Comparison of ENCODE assay signal across 24 cellular contexts in the genomic region with DNA sequence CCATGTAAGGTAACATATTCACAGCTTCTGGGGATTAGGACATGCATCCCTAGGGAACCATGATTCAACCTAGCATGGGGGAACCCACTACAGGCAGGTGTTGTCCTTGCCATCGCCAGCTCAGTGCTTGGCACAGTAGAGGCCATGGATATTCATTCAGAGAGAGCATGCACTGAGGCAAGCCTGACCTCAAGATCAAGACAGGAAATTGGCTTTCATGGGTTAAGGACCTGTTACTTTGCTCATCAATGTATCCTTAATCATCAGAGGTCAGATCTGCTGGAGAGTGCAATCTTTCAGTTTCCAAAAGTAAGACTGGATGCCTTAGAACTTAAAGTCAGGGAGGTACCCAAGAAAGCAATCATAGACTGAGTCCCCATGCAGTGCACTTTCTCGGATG.
DNase-seq lines count a peak whose midpoint lies in the region; ATAC-seq lines count a peak whose summit lies in the region.
"Had no signal": no experiment of that assay in that cellular context is flagged by ENCODE, and none has a peak within 500 bp of the region (broad histone marks: within the 10 kb centered on the region; RNA-seq: fewer than 3 reads in every experiment).

No MANE protein-coding gene starts in this region.

- peaks cover 0 to 3% of the 10 kb centered on the region in 2 donors for H3K36me3 Mint-ChIP-seq in activated T-cell treated with anti-CD3 and anti-CD28 coated beads, Interleukin-2, amount 50 U/mL, for 72 hours (ENCODE audit: insufficient read depth in 2 of 2)
- H3K36me3 Mint-ChIP-seq in activated naive CD8-positive, alpha-beta T cell = no peaks in the 10 kb centered on the region
- H3K36me3 Mint-ChIP-seq in activated naive CD8-positive, alpha-beta T cell treated with anti-CD3 and anti-CD28 coated beads for 36 hours = no peaks in the 10 kb centered on the region
- H3K36me3 Mint-ChIP-seq in activated T-helper 17 cell treated with anti-CD3 and anti-CD28 coated beads, Interleukin-2, amount 50 U/mL, for 72 hours (ENCODE audit: low read depth) = no peaks in the 10 kb centered on the region
- no peaks in the 10 kb centered on the region for H3K36me3 Mint-ChIP-seq in activated naive CD8-positive, alpha-beta T cell treated with anti-CD3 and anti-CD28 coated beads, Interleukin-2, amount 50 U/mL, for 24 hours (ENCODE audit: low read depth)
- H3K36me3 Mint-ChIP-seq: CD14-positive monocyte; CD4-positive, alpha-beta memory T cell; CD4-positive, CD25-positive, alpha-beta regulatory T cell had no signal

- peaks cover 82% of the 10 kb centered on the region for H3K27me3 Mint-ChIP-seq in activated T-cell treated with anti-CD3 and anti-CD28 coated beads, Interleukin-2, amount 50 U/mL, for 72 hours (ENCODE audit: low read depth)
- H3K27me3 Mint-ChIP-seq in activated naive CD8-positive, alpha-beta T cell = peaks cover 18% of the 10 kb centered on the region
- H3K27me3 Mint-ChIP-seq in activated naive CD8-positive, alpha-beta T cell treated with anti-CD3 and anti-CD28 coated beads for 36 hours = peaks cover 38% of the 10 kb centered on the region
- peaks cover 25% of the 10 kb centered on the region for H3K27me3 Mint-ChIP-seq in activated T-helper 17 cell treated with anti-CD3 and anti-CD28 coated beads, Interleukin-2, amount 50 U/mL, for 72 hours
- peaks cover 31% of the 10 kb centered on the region for H3K27me3 Mint-ChIP-seq in activated naive CD8-positive, alpha-beta T cell treated with anti-CD3 and anti-CD28 coated beads, Interleukin-2, amount 50 U/mL, for 24 hours

- peaks cover 6% of the 10 kb centered on the region for H3K4me1 Mint-ChIP-seq in activated T-cell treated with anti-CD3 and anti-CD28 coated beads, Interleukin-2, amount 50 U/mL, for 72 hours (ENCODE audit: low read depth)
- H3K4me1 Mint-ChIP-seq in activated naive CD8-positive, alpha-beta T cell (ENCODE audit: low read depth) = no peaks in the 10 kb centered on the region
- H3K4me1 Mint-ChIP-seq in activated naive CD8-positive, alpha-beta T cell treated with anti-CD3 and anti-CD28 coated beads for 36 hours = no peaks in the 10 kb centered on the region
- H3K4me1 Mint-ChIP-seq in activated T-helper 17 cell treated with anti-CD3 and anti-CD28 coated beads, Interleukin-2, amount 50 U/mL, for 72 hours = no peaks in the 10 kb centered on the region
- H3K4me1 Mint-ChIP-seq in activated naive CD8-positive, alpha-beta T cell treated with anti-CD3 and anti-CD28 coated beads, Interleukin-2, amount 50 U/mL, for 24 hours = no peaks in the 10 kb centered on the region
- H3K4me1 Mint-ChIP-seq: CD14-positive monocyte; CD4-positive, alpha-beta memory T cell; CD4-positive, CD25-positive, alpha-beta regulatory T cell; CD8-positive, alpha-beta memory T cell had no signal

- H3K9me3 Mint-ChIP-seq in activated T-cell treated with anti-CD3 and anti-CD28 coated beads, Interleukin-2, amount 50 U/mL, for 72 hours = peaks cover 3 to 4% of the 10 kb centered on the region in 2 donors
- H3K9me3 Mint-ChIP-seq in activated naive CD8-positive, alpha-beta T cell (ENCODE audit: low read depth) = no peaks in the 10 kb centered on the region
- H3K9me3 Mint-ChIP-seq in activated naive CD8-positive, alpha-beta T cell treated with anti-CD3 and anti-CD28 coated beads for 36 hours = no peaks in the 10 kb centered on the region
- H3K9me3 Mint-ChIP-seq in activated T-helper 17 cell treated with anti-CD3 and anti-CD28 coated beads, Interleukin-2, amount 50 U/mL, for 72 hours = no peaks in the 10 kb centered on the region
- H3K9me3 Mint-ChIP-seq in activated naive CD8-positive, alpha-beta T cell treated with anti-CD3 and anti-CD28 coated beads, Interleukin-2, amount 50 U/mL, for 24 hours = no peaks in the 10 kb centered on the region

- H3K27ac Mint-ChIP-seq in activated T-cell treated with anti-CD3 and anti-CD28 coated beads, Interleukin-2, amount 50 U/mL, for 72 hours = no peak overlapping the region
- H3K27ac Mint-ChIP-seq in activated naive CD8-positive, alpha-beta T cell = peak overlapping the region; percentile 67
- no peak overlapping the region for H3K27ac Mint-ChIP-seq in activated naive CD8-positive, alpha-beta T cell treated with anti-CD3 and anti-CD28 coated beads for 36 hours
- no peak overlapping the region for H3K27ac Mint-ChIP-seq in activated T-helper 17 cell treated with anti-CD3 and anti-CD28 coated beads, Interleukin-2, amount 50 U/mL, for 72 hours
- H3K27ac Mint-ChIP-seq in activated naive CD8-positive, alpha-beta T cell treated with anti-CD3 and anti-CD28 coated beads, Interleukin-2, amount 50 U/mL, for 24 hours = no peak overlapping the region
- H3K27ac Mint-ChIP-seq: CD14-positive monocyte; CD4-positive, alpha-beta memory T cell; CD4-positive, CD25-positive, alpha-beta regulatory T cell; CD8-positive, alpha-beta memory T cell had no signal

- no peak overlapping the region for H3K4me3 Mint-ChIP-seq in activated T-cell treated with anti-CD3 and anti-CD28 coated beads, Interleukin-2, amount 50 U/mL, for 72 hours
- no peak overlapping the region for H3K4me3 Mint-ChIP-seq in activated naive CD8-positive, alpha-beta T cell
- H3K4me3 Mint-ChIP-seq in activated naive CD8-positive, alpha-beta T cell treated with anti-CD3 and anti-CD28 coated beads for 36 hours = no peak overlapping the region
- H3K4me3 Mint-ChIP-seq in activated T-helper 17 cell treated with anti-CD3 and anti-CD28 coated beads, Interleukin-2, amount 50 U/mL, for 72 hours = no peak overlapping the region
- H3K4me3 Mint-ChIP-seq in activated naive CD8-positive, alpha-beta T cell treated with anti-CD3 and anti-CD28 coated beads, Interleukin-2, amount 50 U/mL, for 24 hours = no peak overlapping the region
- H3K4me3 Mint-ChIP-seq: CD14-positive monocyte; CD4-positive, alpha-beta memory T cell; CD4-positive, CD25-positive, alpha-beta regulatory T cell; CD8-positive, alpha-beta memory T cell had no signal

- peak; percentile 29 to 48 for ATAC-seq in activated T-cell treated with anti-CD3 and anti-CD28 coated beads, Interleukin-2, amount 50 U/mL, for 72 hours (replicated peaks in 1 of 2)
- peak; percentile 53 for ATAC-seq in activated T-helper 17 cell treated with anti-CD3 and anti-CD28 coated beads, Interleukin-2, amount 50 U/mL, for 72 hours (replicated peaks)
- ATAC-seq in activated naive CD8-positive, alpha-beta T cell treated with anti-CD3 and anti-CD28 coated beads, Interleukin-2, amount 50 U/mL, for 24 hours = peak; percentile 31
- no peak for ATAC-seq in GM21447 (IDR thresholded peaks at IDR 0.05; ENCODE audit: unreplicated experiment)
- ATAC-seq: GM12878 had no signal

- no peak for DNase-seq in activated T-cell treated with anti-CD3 and anti-CD28 coated beads, Interleukin-2, amount 50 U/mL, for 72 hours
- DNase-seq in activated T-cell treated with anti-CD3 and anti-CD28 coated beads, Interleukin-2, amount 50 U/mL, for 1 hour = no peak
- no peak for DNase-seq in activated naive CD8-positive, alpha-beta T cell treated with anti-CD3 and anti-CD28 coated beads for 36 hours
- DNase-seq in activated naive CD8-positive, alpha-beta T cell treated with anti-CD3 and anti-CD28 coated beads, Interleukin-2, amount 50 U/mL, for 24 hours = no peak
- DNase-seq: 8988T; ACHN; BE2C; C1 segment of cervical spinal cord; CD4-positive, alpha-beta memory T cell; CD4-positive, CD25-positive, alpha-beta regulatory T cell; CD8-positive, alpha-beta memory T cell; COR-L47; DMS 273 treated with DMSO at 0.1 percent for 48 hours; DMS153; DMS53; DMS79; DND-41; EL; GDM1 had no signal
